11 cellular contexts compared by ENCODE assay signal in the genomic region with DNA sequence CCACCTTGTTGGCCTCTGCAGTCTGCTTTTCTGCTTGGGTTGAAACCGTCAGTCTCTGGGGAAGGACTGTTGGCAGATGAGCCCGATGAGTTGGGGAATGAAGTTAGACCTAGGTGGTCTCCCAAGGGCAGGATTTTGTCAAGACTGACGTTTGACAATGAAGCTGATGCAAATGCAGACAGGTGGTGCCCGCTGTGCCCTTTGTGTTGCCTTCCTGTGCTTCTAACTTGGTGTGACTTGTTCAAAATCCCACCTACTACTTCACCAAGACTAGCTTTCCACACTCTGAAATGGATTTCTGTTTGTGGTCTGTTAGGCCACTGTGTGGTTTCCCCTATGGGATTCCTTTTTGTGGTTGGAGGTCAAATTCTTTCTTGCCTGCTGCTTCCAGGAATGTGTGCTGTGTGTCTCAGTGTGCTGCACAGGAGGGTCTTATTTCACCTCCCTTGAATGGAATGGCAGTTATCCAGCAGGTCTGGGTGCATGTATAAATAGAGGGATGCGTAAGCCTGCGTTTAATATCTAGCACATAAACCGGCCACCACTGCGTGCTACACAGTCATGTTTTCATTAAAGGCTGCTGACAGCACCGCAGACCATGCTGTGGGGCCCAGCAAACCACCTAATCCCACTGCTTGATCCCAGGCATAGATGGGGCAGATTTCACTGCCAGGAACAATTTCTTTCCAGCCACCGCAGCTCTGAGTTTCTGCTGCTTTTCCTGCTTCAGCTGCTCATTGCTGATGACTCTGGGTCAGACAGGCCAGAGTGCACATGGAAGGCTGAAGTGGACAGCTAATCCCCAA. TPM values are rescaled to one million over a fixed set of nuclear protein-coding genes. Genes with fewer than 3 reads are reported as not detected.
DNase-seq lines count a peak whose midpoint lies in the region; ATAC-seq and TF ChIP-seq lines count a peak whose summit lies in the region.
"Had no signal": no experiment of that assay in that cellular context is flagged by ENCODE, and none has a peak within 500 bp of the region (broad histone marks: within the 10 kb centered on the region; RNA-seq: fewer than 3 reads in every experiment).

No MANE protein-coding gene starts in this region.

- no peak overlapping the region for H2AFZ ChIP-seq in IMR-90 (replicated peaks; ENCODE audit: low read length, poor library complexity)
- no peak overlapping the region for H2AFZ ChIP-seq in neural progenitor cell (replicated peaks)

- H3K4me1 ChIP-seq in IMR-90 (ENCODE audit: control insufficient read depth, insufficient read depth, low read length): peaks cover 13% of the 10 kb centered on the region
- no peaks in the 10 kb centered on the region for H3K4me1 ChIP-seq in neural progenitor cell
- H3K4me1 ChIP-seq in sigmoid colon: peaks cover 0 to 8% (median under 1%) of the 10 kb centered on the region in 4 donors
- H3K4me1 ChIP-seq: upper lobe of right lung had no signal

- H3K27ac Mint-ChIP-seq in neural progenitor cell: peak overlapping the region; percentile 95
- H3K27ac Mint-ChIP-seq: activated naive CD4-positive, alpha-beta T cell treated with anti-CD3 and anti-CD28 coated beads, Interleukin-2, amount 10 ng/mL, durations not matched to agents 7 days and 5 days had no signal

- intact Hi-C loops in IMR-90 (cut with micrococcal nuclease): loop anchor here (5.0 to 10.0 kb wide), 2 partner anchors 69 to 171 kb away; a partner anchor contains a TSS
- intact Hi-C loops in sigmoid colon (cut with DNase I): no loop called here

- H3K14ac ChIP-seq in IMR-90 (replicated peaks; ENCODE audit: low read depth, low read length): no peak overlapping the region

- H3K9me3 ChIP-seq in IMR-90 (ENCODE audit: control insufficient read depth, insufficient read depth, low read length): no peaks in the 10 kb centered on the region
- H3K9me3 ChIP-seq in neural progenitor cell (ENCODE audit: low read depth): no peaks in the 10 kb centered on the region
- no peaks in the 10 kb centered on the region for H3K9me3 ChIP-seq in sigmoid colon
- H3K9me3 ChIP-seq: upper lobe of right lung had no signal

- peak; percentile 94 for DNase-seq in Daoy (ENCODE audit: low read depth)
- DNase-seq in IMR-90: peak; percentile 100
- DNase-seq in cardiac fibroblast (ENCODE audit: low read depth in 2 of 2): peak; percentile 67 to 71
- no peak for DNase-seq in neural progenitor cell (ENCODE audit: low spot score)
- DNase-seq in sigmoid colon: no peak
- no peak for DNase-seq in activated CD4-positive, alpha-beta T cell treated with anti-CD3 and anti-CD28 coated beads, Interleukin-2, amount 50 U/mL, for 1 hour
- DNase-seq in GM13976 (ENCODE audit: low spot score): no peak
- DNase-seq: activated naive CD4-positive, alpha-beta T cell treated with anti-CD3 and anti-CD28 coated beads, Interleukin-2, amount 10 ng/mL, durations not matched to agents 7 days and 5 days; NCI-H1048; upper lobe of right lung had no signal

- H4K8ac ChIP-seq in IMR-90 (ENCODE audit: low read depth in 2 of 2, low read length in 2 of 2): peak overlapping the region in 1 of 2 experiments; percentile 20; a peak in 1 of 4 replicates

- no peaks in the 10 kb centered on the region for H3F3A ChIP-seq in neural progenitor cell (ENCODE audit: low read depth)

- no peak for TF ChIP-seq EP300 in sigmoid colon (IDR thresholded peaks at IDR 0.05)

- H3K4me2 ChIP-seq in IMR-90 (ENCODE audit: low read depth, low read length): peak overlapping the region; percentile 36
- no peak overlapping the region for H3K4me2 ChIP-seq in neural progenitor cell

- TF ChIP-seq CTCF in IMR-90 (conservative IDR thresholded peaks at IDR 0.05; ENCODE audit: low read depth, low read length) (no peak), cardiac fibroblast (IDR thresholded peaks at IDR 0.05; ENCODE audit: low read depth, low read length) (no peak), neural progenitor cell (IDR thresholded peaks at IDR 0.05) (no peak), sigmoid colon (IDR thresholded peaks at IDR 0.05) (no peak), GM13976 (IDR thresholded peaks at IDR 0.05; ENCODE audit: borderline replicate concordance, control extremely low read depth, extremely low read depth, insufficient read depth, missing control alignments) (no peak)

- CTCF ChIA-PET in IMR-90 (lab: Yijun Ruan, JAX): interaction anchor here (0.9 to 1.4 kb wide), 3 partner anchors 13 to 171 kb away, joined by 3 to 6 read pairs (median 3); no protein-coding TSS in a partner anchor

- peaks cover 5% of the 10 kb centered on the region; the same call in 1 of the 2 replicates for H4K20me1 ChIP-seq in IMR-90 (ENCODE audit: insufficient read depth, low read length)
- H4K20me1 ChIP-seq in neural progenitor cell (ENCODE audit: low read depth): no peaks in the 10 kb centered on the region

- H3K27me3 ChIP-seq in IMR-90 (ENCODE audit: control insufficient read depth, insufficient read depth, low read length) (peaks cover 20% of the 10 kb centered on the region), neural progenitor cell (no peaks in the 10 kb centered on the region), sigmoid colon (no peaks in the 10 kb centered on the region)
- H3K27me3 ChIP-seq: upper lobe of right lung had no signal

- peak overlapping the region; percentile 40; the same call in 1 of the 2 replicates for H2BK120ac ChIP-seq in IMR-90 (ENCODE audit: low read depth, low read length)

- H3K4ac ChIP-seq in IMR-90 (ENCODE audit: low read depth, low read length): peak overlapping the region; percentile 27; the same call in 1 of the 2 replicates

- peak overlapping the region; percentile 36; the same call in 1 of the 2 replicates for H4K91ac ChIP-seq in IMR-90 (ENCODE audit: insufficient read depth, low read depth, low read length)

- WGBS in IMR-90 (ENCODE audit: extremely low coverage in 2 of 2, insufficient read length in 1 of 2), 2 experiments: 4% methylated on average over 3 of the region's 10 CpGs; no CpG with 5 or more reads in 1 of the 2 experiments
- 66 to 83% methylated on average over 10 of the region's 10 CpGs for WGBS in sigmoid colon, 2 donors

- peak overlapping the region; percentile 47 for H2BK20ac ChIP-seq in IMR-90 (ENCODE audit: low read depth, low read length)

- H3K9me1 ChIP-seq in IMR-90 (ENCODE audit: insufficient read depth, low read length): peaks cover 3% of the 10 kb centered on the region; the same call in 1 of the 2 replicates

- POLR2A ChIA-PET in IMR-90 (lab: Charles Lee; ENCODE audit: unreplicated experiment): no interaction called here

- H3K23ac ChIP-seq in IMR-90 (ENCODE audit: low read depth, low read length): no peak overlapping the region

- peak overlapping the region; percentile 5; the same call in 1 of the 2 replicates for H4K5ac ChIP-seq in IMR-90 (ENCODE audit: low read depth, low read length)

- no peak overlapping the region for H3K56ac ChIP-seq in IMR-90 (ENCODE audit: extremely low read depth, insufficient read depth, low read length)

- peak; percentile 93 for ATAC-seq in IMR-90 (ENCODE audit: low read depth)
- ATAC-seq in HG02678 (IDR thresholded peaks at IDR 0.05; ENCODE audit: unreplicated experiment): no peak
- ATAC-seq: upper lobe of right lung had no signal

- H3K79me2 ChIP-seq in neural progenitor cell (ENCODE audit: low read depth): no peaks in the 10 kb centered on the region

- 0 out of 2 replicates have a peak, but pooled peaks have one; percentile 1 for TF ChIP-seq RAD21 in IMR-90 (IDR thresholded peaks at IDR 0.05; ENCODE audit: low read length)

- H3K9ac ChIP-seq in IMR-90 (ENCODE audit: low read depth, low read length) (no peak overlapping the region), neural progenitor cell (no peak overlapping the region)

- peak overlapping the region; percentile 37; the same call in 1 of the 3 replicates for H2BK15ac ChIP-seq in IMR-90 (ENCODE audit: low read depth, low read length)

- H3K36me3 Mint-ChIP-seq in neural progenitor cell: peaks cover 2% of the 10 kb centered on the region
- H3K36me3 Mint-ChIP-seq: activated naive CD4-positive, alpha-beta T cell treated with anti-CD3 and anti-CD28 coated beads, Interleukin-2, amount 10 ng/mL, durations not matched to agents 7 days and 5 days had no signal

- H3K4me3 ChIP-seq in IMR-90 (ENCODE audit: insufficient read depth, low read depth, low read length): no peak overlapping the region
- H3K4me3 ChIP-seq in cardiac fibroblast (replicated peaks in 1 of 2; ENCODE audit: low read depth in 2 of 2, low read length in 2 of 2): no peak overlapping the region
- no peak overlapping the region for H3K4me3 ChIP-seq in neural progenitor cell
- H3K4me3 ChIP-seq in sigmoid colon: no peak overlapping the region
- H3K4me3 ChIP-seq: upper lobe of right lung had no signal

- TF ChIP-seq POLR2A in IMR-90 (IDR thresholded peaks at IDR 0.05; ENCODE audit: low read depth, low read length) (no peak), sigmoid colon (IDR thresholded peaks at IDR 0.05) (no peak)

- H3K36me3 ChIP-seq in IMR-90 (ENCODE audit: control insufficient read depth, insufficient read depth, low read length): no peaks in the 10 kb centered on the region
- H3K36me3 ChIP-seq in neural progenitor cell: no peaks in the 10 kb centered on the region
- no peaks in the 10 kb centered on the region for H3K36me3 ChIP-seq in sigmoid colon
- H3K36me3 ChIP-seq: upper lobe of right lung had no signal

- BruUV-seq in IMR-90 (replicated peaks; lab: Mats Ljungman, UMichigan): no TSS peak

- H3K27ac ChIP-seq in IMR-90 (ENCODE audit: insufficient read depth, low read length) (peak overlapping the region; percentile 31; the same call in 1 of the 2 replicates), neural progenitor cell (no peak overlapping the region), sigmoid colon (peak overlapping the region in 1 of 4 donors; percentile 18)
- H3K27ac ChIP-seq: upper lobe of right lung had no signal

- peak overlapping the region; percentile 39 for H3K4me3 Mint-ChIP-seq in neural progenitor cell
- H3K4me3 Mint-ChIP-seq: activated naive CD4-positive, alpha-beta T cell treated with anti-CD3 and anti-CD28 coated beads, Interleukin-2, amount 10 ng/mL, durations not matched to agents 7 days and 5 days had no signal

- in situ Hi-C loops in IMR-90 (cut with MboI; ENCODE audit: low sequenced_read_pairs): loop anchor here (25.0 kb wide), 1 partner anchor 171 kb away; no protein-coding TSS in a partner anchor
- in situ Hi-C loops in GM13976 (cut with MboI; ENCODE audit: low sequenced_read_pairs, unreplicated experiment): no loop called here

- dilution Hi-C loops in IMR-90 (cut with HindIII; ENCODE audit: low sequenced_read_pairs, unreplicated experiment): no loop called here

- H3K27me3 Mint-ChIP-seq in neural progenitor cell (ENCODE audit: insufficient read depth, low read depth): peaks cover 6% of the 10 kb centered on the region

- peaks cover 22% of the 10 kb centered on the region for H3K4me1 Mint-ChIP-seq in neural progenitor cell

- no peaks in the 10 kb centered on the region for H3K79me1 ChIP-seq in IMR-90 (ENCODE audit: low read depth in 1 of 2, low read length in 2 of 2)

- H3K9me3 Mint-ChIP-seq in neural progenitor cell: peaks cover 3% of the 10 kb centered on the region
- H3K9me3 Mint-ChIP-seq: activated naive CD4-positive, alpha-beta T cell treated with anti-CD3 and anti-CD28 coated beads, Interleukin-2, amount 10 ng/mL, durations not matched to agents 7 days and 5 days had no signal

- H2AK5ac ChIP-seq in IMR-90 (ENCODE audit: low read depth, low read length): peak overlapping the region; percentile 52; the same call in 1 of the 2 replicates

- no peak overlapping the region for H2BK5ac ChIP-seq in IMR-90 (ENCODE audit: low read depth, low read length, poor library complexity, severe bottlenecking)

- H3K18ac ChIP-seq in IMR-90 (ENCODE audit: low read depth, low read length): peak overlapping the region; percentile 21

- H2AK9ac ChIP-seq in IMR-90 (replicated peaks; ENCODE audit: low read depth, low read length, poor library complexity): no peak overlapping the region

RNA-seq across cellular contexts. Expression of a gene that starts 44.8 kb away (rescaled TPM):
- not detected in 2 replicates for total RNA-seq in Daoy (2014; rRNA removed; shearing (Covaris generic))
- under 0.01 TPM in 2 replicates for total RNA-seq in IMR-90 (2012; rRNA removed)
- 0.39 and 0.60 TPM in 2 replicates for polyA plus RNA-seq in IMR-90 (2012; rRNA removed)
- polyA plus RNA-seq in IMR-90 (2012; cell fraction: cytosol; rRNA removed): 0.30 and 1.3 TPM in 2 replicates
- 0.39 and 0.83 TPM in 2 replicates for polyA plus RNA-seq in IMR-90 (2012; cell fraction: nucleus; rRNA removed; ENCODE audit: low replicate concordance)
- total RNA-seq in neural progenitor cell (ENCODE audit: low replicate concordance): not detected in 2 replicates
- total RNA-seq in sigmoid colon: 10 to 100 TPM in 1 of 4 donors, 1 to 10 TPM in 3; 3.5 to 11.9 (median 6.7) TPM
- polyA plus RNA-seq in sigmoid colon: 1 to 10 TPM in 1 of 3 donors, under 1 TPM in 1, not detected in 1; under 0.01 to 3.3 TPM

Comparison
In these comparisons a context has a peak if more than half of its experiments do, and no peak if none do; other contexts are left out.
1. DNase-seq: peak in Daoy (single experiment), IMR-90 (single experiment) and cardiac fibroblast (2 of 2); none in neural progenitor cell (single experiment), sigmoid colon (single experiment), activated CD4-positive, alpha-beta T cell treated with anti-CD3 and anti-CD28 coated beads, Interleukin-2, amount 50 U/mL, for 1 hour (single experiment) and GM13976 (single experiment).